ENCODE assay signal across 15 cellular contexts in genomic region chr3:77605308-77605707, GRCh38.
DNase-seq lines count a peak whose midpoint lies in the region; ATAC-seq and TF ChIP-seq lines count a peak whose summit lies in the region.
"Had no signal": no experiment of that assay in that cellular context is flagged by ENCODE, and none has a peak within 500 bp of the region (broad histone marks: within the 10 kb centered on the region; RNA-seq: fewer than 3 reads in every experiment).

No MANE protein-coding gene starts in this region.

- no peak overlapping the region for H3K23ac ChIP-seq in H9 (ENCODE audit: insufficient read length, low read depth, low read length)
- no peak overlapping the region for H3K23ac ChIP-seq in mesenchymal stem cell (ENCODE audit: low read length in 2 of 2)

- peak; percentile 38 for ATAC-seq in PC-3
- ATAC-seq in left lobe of liver: no peak
- ATAC-seq: A549, GM23338, HCT116 had no signal

- H3F3A ChIP-seq in PC-3 (ENCODE audit: low read length, unreplicated experiment): no peaks in the 10 kb centered on the region
- H3F3A ChIP-seq in neural progenitor cell (ENCODE audit: low read depth): no peaks in the 10 kb centered on the region

- DNase-seq in H9 (no peak), PC-3 (peak; percentile 78), epithelial cell of proximal tubule (ENCODE audit: low read depth) (peak; percentile 44), mesenchymal stem cell (peak; percentile 0), left lobe of liver (ENCODE audit: low spot score) (no peak), T-helper 9 cell (no peak), neural progenitor cell (ENCODE audit: low spot score) (no peak)
- DNase-seq: Calu3; CD4-positive, alpha-beta memory T cell; NCI-H187 treated with DMSO at 0.1 percent for 48 hours; NCI-H526 had no signal

- H4K8ac ChIP-seq in H9 (replicated peaks; ENCODE audit: insufficient read length, low read depth, low read length) (no peak overlapping the region), mesenchymal stem cell (ENCODE audit: low read length) (no peak overlapping the region)

- no peaks in the 10 kb centered on the region for H3K9me3 ChIP-seq in H9 (ENCODE audit: control insufficient read depth, low read depth, low read length)
- H3K9me3 ChIP-seq in PC-3 (ENCODE audit: low read length): no peaks in the 10 kb centered on the region
- no peaks in the 10 kb centered on the region for H3K9me3 ChIP-seq in mesenchymal stem cell (ENCODE audit: control insufficient read depth, low read length)
- H3K9me3 ChIP-seq in neural progenitor cell (ENCODE audit: low read depth): no peaks in the 10 kb centered on the region
- H3K9me3 ChIP-seq: A549, SJSA1 had no signal

- H4K5ac ChIP-seq in H9 (ENCODE audit: insufficient read length, low read depth, low read length): no peak overlapping the region

- H2BK5ac ChIP-seq in H9 (ENCODE audit: insufficient read length, low read length): no peak overlapping the region
- H2BK5ac ChIP-seq in mesenchymal stem cell (ENCODE audit: low read depth, low read length, poor library complexity, severe bottlenecking): no peak overlapping the region

- H3K4me3 ChIP-seq in PC-3 (ENCODE audit: low read length) (no peak overlapping the region), epithelial cell of proximal tubule (ENCODE audit: low read depth, low read length) (no peak overlapping the region), mesenchymal stem cell (ENCODE audit: insufficient read depth in 1 of 2, low read depth in 1 of 2, low read length in 2 of 2) (no peak overlapping the region), neural progenitor cell (no peak overlapping the region)
- H3K4me3 ChIP-seq: A549, GM23338, SJSA1 had no signal

- no peak overlapping the region for H3T11ph ChIP-seq in H9 (ENCODE audit: low read length)

- H3K4me1 Mint-ChIP-seq in H9 (peaks cover 8 to 10% of the 10 kb centered on the region in 2 experiments), neural progenitor cell (no peaks in the 10 kb centered on the region)
- H3K4me1 Mint-ChIP-seq: CD4-positive, alpha-beta memory T cell had no signal

- TSS peak; percentile 31 for BruUV-seq in PC-3 (replicated peaks; lab: Mats Ljungman, UMichigan)

- no peak overlapping the region for H2BK20ac ChIP-seq in H9 (ENCODE audit: low read depth, low read length, poor library complexity, severe bottlenecking)

- no peak overlapping the region for H3K56ac ChIP-seq in H9 (ENCODE audit: insufficient read length, low read depth, low read length)

- no peak overlapping the region for H3K4ac ChIP-seq in H9 (ENCODE audit: low read depth, low read length)
- H3K4ac ChIP-seq in mesenchymal stem cell (ENCODE audit: low read depth in 1 of 2, low read length in 2 of 2): no peak overlapping the region

- POLR2A ChIA-PET in PC-3 (lab: Charles Lee; ENCODE audit: unreplicated experiment): no interaction called here

- intact Hi-C loops in PC-3 (cut with micrococcal nuclease): loop anchor here (5.0 kb wide), 1 partner anchor 537 kb away; no protein-coding TSS in a partner anchor

- H2BK12ac ChIP-seq in H9 (ENCODE audit: insufficient read length, low read depth, low read length) (no peak overlapping the region), mesenchymal stem cell (ENCODE audit: low read length in 2 of 2) (no peak overlapping the region)

- H3K27ac ChIP-seq in H9 (ENCODE audit: insufficient read length, low read depth, low read length): no peak overlapping the region
- H3K27ac ChIP-seq in PC-3 (ENCODE audit: low read length): peak overlapping the region; percentile 87
- H3K27ac ChIP-seq in mesenchymal stem cell (ENCODE audit: low read length, poor library complexity, severe bottlenecking): no peak overlapping the region
- H3K27ac ChIP-seq in neural progenitor cell: no peak overlapping the region
- H3K27ac ChIP-seq: A549, SJSA1 had no signal

- H3K4me1 ChIP-seq in H9 (ENCODE audit: insufficient read depth, low read length) (no peaks in the 10 kb centered on the region), PC-3 (ENCODE audit: insufficient read depth, low read length) (peaks cover 31% of the 10 kb centered on the region), mesenchymal stem cell (ENCODE audit: control insufficient read depth, insufficient read depth, low read depth, low read length) (no peaks in the 10 kb centered on the region), neural progenitor cell (no peaks in the 10 kb centered on the region)
- H3K4me1 ChIP-seq: A549, SJSA1 had no signal

- H3K4me3 Mint-ChIP-seq in H9: no peak overlapping the region
- no peak overlapping the region for H3K4me3 Mint-ChIP-seq in neural progenitor cell
- H3K4me3 Mint-ChIP-seq: CD4-positive, alpha-beta memory T cell; GM23338 had no signal

- H4K20me1 ChIP-seq in H9 (ENCODE audit: control insufficient read depth, insufficient read depth, insufficient read length): no peaks in the 10 kb centered on the region
- no peaks in the 10 kb centered on the region for H4K20me1 ChIP-seq in PC-3 (ENCODE audit: low read length)
- no peaks in the 10 kb centered on the region for H4K20me1 ChIP-seq in neural progenitor cell (ENCODE audit: low read depth)

- CTCF ChIA-PET in PC-3 (lab: Charles Lee): interaction anchor here (0.6 to 1.2 kb wide), 2 partner anchors 562 to 1041 kb away, joined by 3 read pairs; no protein-coding TSS in a partner anchor

- H3K4me2 ChIP-seq in H9 (ENCODE audit: insufficient read depth, insufficient read length, low read length) (no peak overlapping the region), PC-3 (ENCODE audit: low read length) (peak overlapping the region; percentile 53), mesenchymal stem cell (ENCODE audit: low read length, poor library complexity, severe bottlenecking) (no peak overlapping the region), neural progenitor cell (no peak overlapping the region)
- H3K4me2 ChIP-seq: A549, GM23338 had no signal

- no peak for TF ChIP-seq CTCF in H9 (conservative IDR thresholded peaks at IDR 0.05)
- no peak for TF ChIP-seq CTCF in PC-3 (conservative IDR thresholded peaks at IDR 0.05; ENCODE audit: low read depth, low read length)
- no peak for TF ChIP-seq CTCF in epithelial cell of proximal tubule (conservative IDR thresholded peaks at IDR 0.05; ENCODE audit: low read depth, low read length)
- no peak for TF ChIP-seq CTCF in neural progenitor cell (IDR thresholded peaks at IDR 0.05)

- peak overlapping the region in 2 of 3 experiments; percentile 68 to 78; a peak in 2 of 7 replicates for H3K27ac Mint-ChIP-seq in H9
- H3K27ac Mint-ChIP-seq in neural progenitor cell: no peak overlapping the region
- H3K27ac Mint-ChIP-seq: CD4-positive, alpha-beta memory T cell had no signal

- no peaks in the 10 kb centered on the region for H3K36me3 ChIP-seq in PC-3 (ENCODE audit: low read depth, low read length)
- H3K36me3 ChIP-seq in mesenchymal stem cell (ENCODE audit: control insufficient read depth in 1 of 2, insufficient read depth in 2 of 2, low read depth in 1 of 2, low read length in 2 of 2): no peaks in the 10 kb centered on the region
- no peaks in the 10 kb centered on the region for H3K36me3 ChIP-seq in neural progenitor cell
- H3K36me3 ChIP-seq: SJSA1 had no signal

- H3K9me2 ChIP-seq in PC-3 (replicated peaks; ENCODE audit: low read length): no peaks in the 10 kb centered on the region

- H3K36me3 Mint-ChIP-seq in H9 (ENCODE audit: insufficient read depth in 1 of 3, low read depth in 3 of 3) (peaks cover 0 to 3% (median 0%) of the 10 kb centered on the region in 3 experiments; a peak in 1 of 7 replicates), neural progenitor cell (peaks cover 3% of the 10 kb centered on the region)
- H3K36me3 Mint-ChIP-seq: CD4-positive, alpha-beta memory T cell had no signal

- H2BK120ac ChIP-seq in H9 (ENCODE audit: low read depth, low read length, poor library complexity, severe bottlenecking): no peak overlapping the region
- H2BK120ac ChIP-seq in mesenchymal stem cell (ENCODE audit: low read depth, low read length): no peak overlapping the region

- H3K79me2 ChIP-seq in H9 (ENCODE audit: insufficient read depth, low read length): no peaks in the 10 kb centered on the region
- no peaks in the 10 kb centered on the region for H3K79me2 ChIP-seq in PC-3 (ENCODE audit: low read length)
- no peaks in the 10 kb centered on the region for H3K79me2 ChIP-seq in neural progenitor cell (ENCODE audit: low read depth)

- no peaks in the 10 kb centered on the region for H3K9me3 Mint-ChIP-seq in H9
- no peaks in the 10 kb centered on the region for H3K9me3 Mint-ChIP-seq in neural progenitor cell
- H3K9me3 Mint-ChIP-seq: GM23338 had no signal

- H2BK15ac ChIP-seq in H9 (ENCODE audit: low read depth, low read length): no peak overlapping the region
- no peak overlapping the region for H2BK15ac ChIP-seq in mesenchymal stem cell (ENCODE audit: low read depth, poor library complexity, severe bottlenecking)

- no CpG with 5 or more reads among the region's 2 CpGs for WGBS in H9 (ENCODE audit: extremely low coverage, insufficient read length, low lambda C conversion rate)
- 80% methylated on average over 1 of the region's 2 CpGs for WGBS in mesenchymal stem cell

- H2AK5ac ChIP-seq in H9 (ENCODE audit: insufficient read length, low read length): no peak overlapping the region
- no peak overlapping the region for H2AK5ac ChIP-seq in mesenchymal stem cell (ENCODE audit: low read length, severe bottlenecking)

- H2AFZ ChIP-seq in H9 (ENCODE audit: low read length): no peak overlapping the region
- no peak overlapping the region for H2AFZ ChIP-seq in PC-3 (ENCODE audit: low read length)
- H2AFZ ChIP-seq in mesenchymal stem cell (ENCODE audit: low read depth, low read length): no peak overlapping the region
- no peak overlapping the region for H2AFZ ChIP-seq in neural progenitor cell (replicated peaks)

- H3K23me2 ChIP-seq in H9 (ENCODE audit: insufficient read length, low read depth, low read length, poor library complexity, severe bottlenecking): no peaks in the 10 kb centered on the region

- H3K14ac ChIP-seq in H9 (ENCODE audit: insufficient read depth, low read length): no peak overlapping the region
- no peak overlapping the region for H3K14ac ChIP-seq in mesenchymal stem cell (ENCODE audit: low read length in 2 of 2)

- H4K91ac ChIP-seq in H9 (ENCODE audit: insufficient read length, low read depth, low read length) (no peak overlapping the region), mesenchymal stem cell (ENCODE audit: low read length) (no peak overlapping the region)

- H3K18ac ChIP-seq in H9 (ENCODE audit: insufficient read length, low read depth, low read length) (no peak overlapping the region), mesenchymal stem cell (ENCODE audit: low read depth in 1 of 2, low read length in 2 of 2) (no peak overlapping the region)

- H3K9ac ChIP-seq in H9 (ENCODE audit: extremely low read depth, insufficient read length, low read length) (no peak overlapping the region), PC-3 (ENCODE audit: low read length) (peak overlapping the region; percentile 5; the same call in 1 of the 2 replicates), mesenchymal stem cell (ENCODE audit: low read length) (no peak overlapping the region), neural progenitor cell (no peak overlapping the region)

- H3K27me3 ChIP-seq in H9 (ENCODE audit: insufficient read depth, low read length) (no peaks in the 10 kb centered on the region), PC-3 (ENCODE audit: low read length) (no peaks in the 10 kb centered on the region), mesenchymal stem cell (ENCODE audit: control insufficient read depth in 1 of 2, insufficient read depth in 1 of 2, low read length in 2 of 2) (no peaks in the 10 kb centered on the region), neural progenitor cell (no peaks in the 10 kb centered on the region)
- H3K27me3 ChIP-seq: SJSA1 had no signal

- H3K79me1 ChIP-seq in H9 (ENCODE audit: insufficient read depth, low read depth, low read length, poor library complexity, severe bottlenecking) (no peaks in the 10 kb centered on the region), mesenchymal stem cell (replicated peaks; ENCODE audit: low read length, poor library complexity, severe bottlenecking) (no peaks in the 10 kb centered on the region)

- H3K27me3 Mint-ChIP-seq in H9 (ENCODE audit: low read depth) (no peaks in the 10 kb centered on the region), neural progenitor cell (ENCODE audit: insufficient read depth, low read depth) (no peaks in the 10 kb centered on the region)
- H3K27me3 Mint-ChIP-seq: CD4-positive, alpha-beta memory T cell had no signal

Comparison
In these comparisons a context has a peak if more than half of its experiments do, and no peak if none do; other contexts are left out.
1. DNase-seq: peak in PC-3 (single experiment), epithelial cell of proximal tubule (single experiment) and mesenchymal stem cell (single experiment); none in H9 (single experiment), left lobe of liver (single experiment), T-helper 9 cell (single experiment) and neural progenitor cell (single experiment).